12 cellular contexts compared by ENCODE assay signal in genomic region chr7:41313171-41313570, GRCh38.
DNase-seq lines count a peak whose midpoint lies in the region; ATAC-seq lines count a peak whose summit lies in the region.
"Had no signal": no experiment of that assay in that cellular context is flagged by ENCODE, and none has a peak within 500 bp of the region (broad histone marks: within the 10 kb centered on the region; RNA-seq: fewer than 3 reads in every experiment).

No MANE protein-coding gene starts in this region.

- H3K27ac Mint-ChIP-seq in stimulated activated memory B cell treated with anti-CD40 and anti-IgM and Interleukin-4, amounts not matched to agents 10 μg/mL and 1 μg/mL and 100 μg/mL, for 72 hours, result no peak overlapping the region
- H3K27ac Mint-ChIP-seq: CD4-positive, CD25-positive, alpha-beta regulatory T cell; IgD-negative memory B cell had no signal

- no peaks in the 10 kb centered on the region for H3K4me1 Mint-ChIP-seq in stimulated activated memory B cell treated with anti-CD40 and anti-IgM and Interleukin-4, amounts not matched to agents 10 μg/mL and 1 μg/mL and 100 μg/mL, for 72 hours
- H3K4me1 Mint-ChIP-seq: CD4-positive, CD25-positive, alpha-beta regulatory T cell; IgD-negative memory B cell had no signal

- DNase-seq in GM03348 (ENCODE audit: low spot score), result peak; percentile 17
- DNase-seq in amniotic epithelial cell (ENCODE audit: low read depth), result peak; percentile 15
- peak; percentile 55 for DNase-seq in fibroblast of peridontal ligament (ENCODE audit: extremely low read depth)
- no peak for DNase-seq in NCI-H2171 treated with DMSO at 0.1 percent for 48 hours (lab: John Stamatoyannopoulos, UW)
- no peak for DNase-seq in SKM-1 (lab: John Stamatoyannopoulos, UW; ENCODE audit: unreplicated experiment)
- DNase-seq in dedifferentiated amniotic fluid mesenchymal stem cell (ENCODE audit: extremely low spot score), result no peak
- DNase-seq: ACHN; CD4-positive, CD25-positive, alpha-beta regulatory T cell; DMS53; KG1 had no signal

- no peak overlapping the region for H3K4me3 Mint-ChIP-seq in stimulated activated memory B cell treated with anti-CD40 and anti-IgM and Interleukin-4, amounts not matched to agents 10 μg/mL and 1 μg/mL and 100 μg/mL, for 72 hours
- H3K4me3 Mint-ChIP-seq: CD4-positive, CD25-positive, alpha-beta regulatory T cell; IgD-negative memory B cell had no signal

- no peaks in the 10 kb centered on the region for H3K27me3 Mint-ChIP-seq in stimulated activated memory B cell treated with anti-CD40 and anti-IgM and Interleukin-4, amounts not matched to agents 10 μg/mL and 1 μg/mL and 100 μg/mL, for 72 hours
- H3K27me3 Mint-ChIP-seq: CD4-positive, CD25-positive, alpha-beta regulatory T cell; IgD-negative memory B cell had no signal

- ATAC-seq in stimulated activated memory B cell treated with anti-CD40 and anti-IgM and Interleukin-4, amounts not matched to agents 10 μg/mL and 1 μg/mL and 100 μg/mL, for 72 hours, result no peak

- H3K9me3 Mint-ChIP-seq in stimulated activated memory B cell treated with anti-CD40 and anti-IgM and Interleukin-4, amounts not matched to agents 10 μg/mL and 1 μg/mL and 100 μg/mL, for 72 hours, result no peaks in the 10 kb centered on the region
- H3K9me3 Mint-ChIP-seq: IgD-negative memory B cell had no signal

- no peaks in the 10 kb centered on the region for H3K36me3 Mint-ChIP-seq in stimulated activated memory B cell treated with anti-CD40 and anti-IgM and Interleukin-4, amounts not matched to agents 10 μg/mL and 1 μg/mL and 100 μg/mL, for 72 hours
- H3K36me3 Mint-ChIP-seq: CD4-positive, CD25-positive, alpha-beta regulatory T cell; IgD-negative memory B cell had no signal

Comparison
In these comparisons a context has a peak if more than half of its experiments do, and no peak if none do; other contexts are left out.
1. DNase-seq: peak in GM03348 (single experiment), amniotic epithelial cell (single experiment) and fibroblast of peridontal ligament (single experiment); none in NCI-H2171 treated with DMSO at 0.1 percent for 48 hours (single experiment), SKM-1 (single experiment) and dedifferentiated amniotic fluid mesenchymal stem cell (single experiment).